In the genomic region with DNA sequence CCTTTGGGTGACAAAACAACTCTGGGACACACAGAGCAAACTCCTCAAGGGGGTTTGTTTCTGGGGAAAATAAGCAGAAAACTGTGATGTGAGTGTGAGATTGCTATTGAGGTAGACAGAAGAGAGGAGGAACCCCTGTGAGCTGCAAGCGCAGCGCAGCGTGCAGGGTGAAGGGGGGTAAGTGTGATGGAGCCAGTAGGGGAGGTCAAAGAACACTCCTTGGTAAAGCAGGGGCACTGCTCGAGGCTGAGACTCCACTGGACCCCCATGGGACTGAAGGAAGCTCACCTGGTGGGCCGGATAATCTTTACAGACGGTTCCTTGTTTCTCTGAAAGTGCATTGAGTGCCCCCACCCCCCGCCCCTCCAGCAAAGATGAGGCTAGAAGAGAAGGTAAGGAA, we compare ENCODE assay signal across 19 cellular contexts. TPM values are rescaled to one million over a fixed set of nuclear protein-coding genes. Genes with fewer than 3 reads are reported as not detected.
DNase-seq lines count a peak whose midpoint lies in the region; ATAC-seq and TF ChIP-seq lines count a peak whose summit lies in the region.
"Had no signal": no experiment of that assay in that cellular context is flagged by ENCODE, and none has a peak within 500 bp of the region (broad histone marks: within the 10 kb centered on the region; RNA-seq: fewer than 3 reads in every experiment).

No MANE protein-coding gene starts in this region.

- no peak for TF ChIP-seq EP300 in esophagus muscularis mucosa (IDR thresholded peaks at IDR 0.05)

- peaks cover 3% of the 10 kb centered on the region for H3K79me2 ChIP-seq in trophoblast cell (ENCODE audit: control insufficient read depth, insufficient read depth, low read length, poor library complexity)

- H3K27me3 ChIP-seq in left ventricle myocardium inferior (ENCODE audit: low read depth) (no peaks in the 10 kb centered on the region), esophagus muscularis mucosa (no peaks in the 10 kb centered on the region), trophoblast cell (ENCODE audit: insufficient read depth, low read length) (no peaks in the 10 kb centered on the region)
- H3K27me3 ChIP-seq: neutrophil had no signal

- peak overlapping the region; percentile 53 for H4K91ac ChIP-seq in trophoblast cell (ENCODE audit: low read depth, low read length)

- peaks cover 13% of the 10 kb centered on the region for H3K36me3 ChIP-seq in left ventricle myocardium inferior
- H3K36me3 ChIP-seq in esophagus muscularis mucosa: peaks cover 7 to 18% (median 12%) of the 10 kb centered on the region in 4 donors
- H3K36me3 ChIP-seq in trophoblast cell (ENCODE audit: control insufficient read depth in 1 of 2, insufficient read depth in 2 of 2, low read length in 2 of 2): peaks cover 0 to 8% of the 10 kb centered on the region in 2 experiments

- no peak overlapping the region for H4K12ac ChIP-seq in trophoblast cell (ENCODE audit: low read depth, low read length)

- no peak overlapping the region for H3K4me2 ChIP-seq in trophoblast cell (ENCODE audit: low read length)

- WGBS in esophagus muscularis mucosa: 89% methylated on average over 7 of the region's 7 CpGs
- WGBS in trophoblast cell (ENCODE audit: extremely low coverage, insufficient coverage, insufficient read length): no CpG with 5 or more reads among the region's 7 CpGs

- H2BK5ac ChIP-seq in trophoblast cell (ENCODE audit: low read depth, low read length, poor library complexity): peak overlapping the region; percentile 67

- no peak overlapping the region for H2AFZ ChIP-seq in trophoblast cell (ENCODE audit: insufficient read depth, low read length, poor library complexity)

- no peak overlapping the region for H3K9ac ChIP-seq in trophoblast cell (ENCODE audit: low read length)

- peaks cover 52% of the 10 kb centered on the region for H3K79me1 ChIP-seq in trophoblast cell (ENCODE audit: low read length)

- H3K14ac ChIP-seq in trophoblast cell (ENCODE audit: low read length): peak overlapping the region; percentile 56

- intact Hi-C loops in left ventricle myocardium inferior (cut with micrococcal nuclease): no loop called here
- intact Hi-C loops in Right ventricle myocardium inferior (cut with DNase I): loop anchor here (10.0 kb wide), 1 partner anchor 226 kb away; a partner anchor contains a TSS
- intact Hi-C loops in esophagus muscularis mucosa (cut with DNase I): no loop called here

- peak overlapping the region; percentile 34 for H4K8ac ChIP-seq in trophoblast cell (ENCODE audit: low read depth, low read length)

- H3K4me3 ChIP-seq in left ventricle myocardium inferior (no peak overlapping the region), esophagus muscularis mucosa (no peak overlapping the region), trophoblast cell (ENCODE audit: low read depth, low read length) (no peak overlapping the region)

- H3K4ac ChIP-seq in trophoblast cell (ENCODE audit: low read depth, low read length): peak overlapping the region; percentile 25

- peak overlapping the region; percentile 79 for H2BK120ac ChIP-seq in trophoblast cell (ENCODE audit: insufficient read depth, low read length, poor library complexity)

- DNase-seq in left ventricle myocardium inferior (no peak), Right ventricle myocardium inferior (ENCODE audit: missing footprints) (no peak), esophagus muscularis mucosa (ENCODE audit: extremely low spot score) (no peak), trophoblast cell (no peak), foreskin melanocyte (no peak), kidney tubule cell (ENCODE audit: low spot score) (no peak)
- DNase-seq: activated CD8-positive, alpha-beta T cell treated with anti-CD3 and anti-CD28 coated beads for 36 hours; activated T-cell treated with anti-CD3 and anti-CD28 coated beads, Interleukin-2, amount 50 U/mL, for 48 hours; cortex of kidney; H9; NCI-H146; NCI-H748 treated with DMSO at 0.1 percent for 48 hours; stimulated activated CD4-positive, alpha-beta T cell treated with anti-CD3 and anti-CD28 coated beads, Interleukin-15, amount 100 ng/mL, for 24 hours had no signal

- H3K4me1 ChIP-seq in left ventricle myocardium inferior: peaks cover 100% of the 10 kb centered on the region
- H3K4me1 ChIP-seq in esophagus muscularis mucosa: peaks cover 87 to 100% (median 99%) of the 10 kb centered on the region in 4 donors
- H3K4me1 ChIP-seq in trophoblast cell (ENCODE audit: control insufficient read depth in 1 of 2, insufficient read depth in 2 of 2, low read length in 2 of 2): peaks cover 55 to 72% of the 10 kb centered on the region in 2 experiments

- H2AK5ac ChIP-seq in trophoblast cell (ENCODE audit: low read length): peak overlapping the region; percentile 55

- peak overlapping the region; percentile 59 for H3K18ac ChIP-seq in trophoblast cell (ENCODE audit: low read length)

- H3K23ac ChIP-seq in trophoblast cell (ENCODE audit: low read length): no peak overlapping the region

- TF ChIP-seq CTCF in left ventricle myocardium inferior (IDR thresholded peaks at IDR 0.05; ENCODE audit: borderline replicate concordance) (no peak), esophagus muscularis mucosa (IDR thresholded peaks at IDR 0.05) (no peak)

- H3K27ac ChIP-seq in left ventricle myocardium inferior (replicated peaks) (peak overlapping the region; percentile 99), esophagus muscularis mucosa (replicated peaks in 1 of 4) (peak overlapping the region; percentile 96 to 98 (median 98)), trophoblast cell (ENCODE audit: low read depth, low read length) (peak overlapping the region; percentile 71)

- H3K9me3 ChIP-seq in left ventricle myocardium inferior (replicated peaks) (no peaks in the 10 kb centered on the region), esophagus muscularis mucosa (no peaks in the 10 kb centered on the region), trophoblast cell (ENCODE audit: insufficient read depth, low read depth, low read length) (no peaks in the 10 kb centered on the region)
- H3K9me3 ChIP-seq: neutrophil had no signal

- H2BK12ac ChIP-seq in trophoblast cell (ENCODE audit: low read length): peak overlapping the region; percentile 29

- ATAC-seq in Right ventricle myocardium inferior: no peak
- ATAC-seq in GM21423 (IDR thresholded peaks at IDR 0.05; ENCODE audit: unreplicated experiment): no peak
- no peak for ATAC-seq in HG02970 (IDR thresholded peaks at IDR 0.05; ENCODE audit: low FRiP score, unreplicated experiment)
- ATAC-seq: activated CD8-positive, alpha-beta T cell treated with anti-CD3 and anti-CD28 coated beads for 36 hours; activated naive CD4-positive, alpha-beta T cell treated with anti-CD3 and anti-CD28 coated beads, Interleukin-2, amount 50 U/mL, for 72 hours had no signal

- TF ChIP-seq POLR2A in esophagus muscularis mucosa (IDR thresholded peaks at IDR 0.05; ENCODE audit: low read depth): no peak

RNA-seq across cellular contexts. Expression of a gene that starts 7.5 kb away (rescaled TPM):
- total RNA-seq in left ventricle myocardium inferior (52.7 TPM), Right ventricle myocardium inferior (55.6 TPM), esophagus muscularis mucosa (10 to 100 TPM; 39.0 to 41.3 (median 40.7) TPM)
- polyA plus RNA-seq in trophoblast cell (2013): 35.8 and 37.5 TPM in 2 replicates

RNA-seq across cellular contexts. Expression of a gene that starts 9.7 kb away (rescaled TPM):
- total RNA-seq in left ventricle myocardium inferior: 155 TPM
- total RNA-seq in Right ventricle myocardium inferior: 162 TPM
- 10 to 100 TPM; 22.9 to 82.6 (median 56.3) TPM for total RNA-seq in esophagus muscularis mucosa
- polyA plus RNA-seq in trophoblast cell (2013): 0.15 and 0.31 TPM in 2 replicates

RNA-seq across cellular contexts. Expression of a gene that starts 19.8 kb away (rescaled TPM):
- total RNA-seq in left ventricle myocardium inferior (not detected), Right ventricle myocardium inferior (not detected), esophagus muscularis mucosa (1 to 10 TPM in 1 of 4 donors, not detected in 3; 1.8 TPM)
- polyA plus RNA-seq in trophoblast cell (2013): not detected in 2 replicates
- total RNA-seq: activated CD8-positive, alpha-beta T cell treated with anti-CD3 and anti-CD28 coated beads for 36 hours; activated naive CD4-positive, alpha-beta T cell treated with anti-CD3 and anti-CD28 coated beads, Interleukin-2, amount 50 U/mL, for 72 hours; H9; M059J had no signal
- polyA plus RNA-seq: CD14-positive monocyte had no signal

RNA-seq across cellular contexts. Expression of a gene that starts 23.3 kb away (rescaled TPM):
- total RNA-seq in left ventricle myocardium inferior (8.5 TPM), Right ventricle myocardium inferior (8.2 TPM), esophagus muscularis mucosa (10 to 100 TPM in 1 of 4 donors, 1 to 10 TPM in 3; 5.8 to 13.3 (median 9.7) TPM)
- polyA plus RNA-seq in trophoblast cell (2013): 1.1 and 1.5 TPM in 2 replicates
- total RNA-seq: M059J had no signal

RNA-seq across cellular contexts. Expression of a gene that starts 27.0 kb away (rescaled TPM):
- total RNA-seq in left ventricle myocardium inferior: 3.0 TPM
- 3.9 TPM for total RNA-seq in Right ventricle myocardium inferior
- total RNA-seq in esophagus muscularis mucosa: under 1 TPM; 0.13 to 0.42 (median 0.26) TPM
- 0.34 and 0.35 TPM in 2 replicates for polyA plus RNA-seq in trophoblast cell (2013)
